In the genomic region with DNA sequence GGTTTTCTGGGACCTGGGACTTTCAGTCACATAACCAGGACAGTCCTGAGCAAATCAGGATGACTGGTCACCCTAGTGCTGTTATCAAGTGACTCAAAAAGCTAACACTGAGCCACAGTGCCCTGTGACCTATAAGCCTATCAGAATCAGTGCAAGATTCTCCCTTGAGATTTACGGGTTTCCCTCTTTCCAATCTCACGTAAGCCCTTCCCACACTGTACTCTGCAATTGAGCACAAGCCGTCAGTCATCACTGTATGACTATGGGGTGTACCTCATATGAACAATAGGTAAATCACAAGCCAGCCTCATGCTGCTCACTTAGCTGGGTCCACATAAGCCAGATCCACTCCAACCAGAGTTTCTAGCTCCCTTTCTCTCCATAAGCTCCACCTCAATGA, we compare ENCODE assay signal across 12 cellular contexts. TPM values are rescaled to one million over a fixed set of nuclear protein-coding genes. Genes with fewer than 3 reads are reported as not detected.
A peak's percentile ranks its signal among the peaks of the same experiment; 100 is the strongest.
DNase-seq lines count a peak whose midpoint lies in the region; ATAC-seq and TF ChIP-seq lines count a peak whose summit lies in the region.
"Had no signal": no experiment of that assay in that cellular context is flagged by ENCODE, and none has a peak within 500 bp of the region (broad histone marks: within the 10 kb centered on the region; RNA-seq: fewer than 3 reads in every experiment).

No MANE protein-coding gene starts in this region.

- ATAC-seq in HG02642 (IDR thresholded peaks at IDR 0.05; ENCODE audit: poor library complexity, unreplicated experiment) (peak; percentile 73), HG03457 (IDR thresholded peaks at IDR 0.05; ENCODE audit: unreplicated experiment) (peak; percentile 68), sciatic nerve (no peak)
- ATAC-seq: body of pancreas had no signal

- POLR2A ChIA-PET in GM10248 (lab: Yijun Ruan, JAX), result interaction anchor here (0.5 kb wide), 1 partner anchor 1726 kb away, joined by 3 read pairs; no protein-coding TSS in a partner anchor

- TF ChIP-seq CTCF in GM10248 (IDR thresholded peaks at IDR 0.05; ENCODE audit: control extremely low read depth, extremely low read depth, low read depth, missing control alignments), result no peak

- peaks cover 4% of the 10 kb centered on the region; the same call in 1 of the 2 replicates for H3K9me3 ChIP-seq in MG63
- H3K9me3 ChIP-seq: body of pancreas had no signal

- intact Hi-C loops in sciatic nerve (cut with DNase I), result no loop called here

- DNase-seq in GM10248 (ENCODE audit: extremely low spot score), result peak; percentile 28
- DNase-seq in GM19238 (ENCODE audit: insufficient read length, low spot score), result peak; percentile 15
- no peak for DNase-seq in MG63
- DNase-seq in NCI-H510A treated with DMSO at 0.1 percent for 48 hours (lab: John Stamatoyannopoulos, UW), result no peak
- no peak for DNase-seq in NCI-H82 (lab: John Stamatoyannopoulos, UW)
- DNase-seq in sciatic nerve (ENCODE audit: low spot score), result no peak
- DNase-seq: activated CD4-positive, alpha-beta T cell treated with anti-CD3 and anti-CD28 coated beads, Interleukin-2, amount 10 ng/mL, durations not matched to agents 7 days and 5 days; body of pancreas; erythroblast; NCI-H2029 treated with DMSO at 0.1 percent for 48 hours had no signal

- H3K36me3 ChIP-seq in MG63, result no peaks in the 10 kb centered on the region

- CTCF ChIA-PET in GM10248 (lab: Yijun Ruan, JAX), result interaction anchor here (0.8 to 3.6 kb wide), 7 partner anchors 9 to 77 kb away, joined by 3 to 30 read pairs (median 3); no protein-coding TSS in a partner anchor

- H3K27me3 ChIP-seq in MG63, result no peaks in the 10 kb centered on the region
- H3K27me3 ChIP-seq: body of pancreas had no signal

- H3K4me3 ChIP-seq in MG63, result no peak overlapping the region
- H3K4me3 ChIP-seq: body of pancreas had no signal

RNA-seq across cellular contexts. Expression of a gene that starts 21.0 kb away (rescaled TPM):
- not detected in 2 replicates for total RNA-seq in MG63 (2014; rRNA removed; shearing (Covaris generic); ENCODE audit: low replicate concordance)
- total RNA-seq in sciatic nerve, result 0.09 TPM
- total RNA-seq: activated CD4-positive, alpha-beta T cell treated with anti-CD3 and anti-CD28 coated beads, Interleukin-2, amount 10 ng/mL, durations not matched to agents 7 days and 5 days had no signal

Comparison
In these comparisons a context has a peak if more than half of its experiments do, and no peak if none do; other contexts are left out.
1. DNase-seq: peak in GM10248 (single experiment) and GM19238 (single experiment); none in MG63 (single experiment), NCI-H510A treated with DMSO at 0.1 percent for 48 hours (single experiment), NCI-H82 (single experiment) and sciatic nerve (single experiment).